In genomic region chrY:13751289-13752071, GRCh38 we compare ENCODE assay signal across 8 cellular contexts. TPM values are rescaled to one million over a fixed set of nuclear protein-coding genes. Genes with fewer than 3 reads are reported as not detected.
DNase-seq lines count a peak whose midpoint lies in the region; ATAC-seq and TF ChIP-seq lines count a peak whose summit lies in the region.
"Had no signal": no experiment of that assay in that cellular context is flagged by ENCODE, and none has a peak within 500 bp of the region (broad histone marks: within the 10 kb centered on the region; RNA-seq: fewer than 3 reads in every experiment).

No MANE protein-coding gene starts in this region.

- H3K27ac Mint-ChIP-seq in progenitor cell of endocrine pancreas: no peak overlapping the region

- peaks cover 6% of the 10 kb centered on the region for H3K27me3 ChIP-seq in NT2/D1 (ENCODE audit: insufficient read depth, insufficient read length)

- H3K36me3 Mint-ChIP-seq in progenitor cell of endocrine pancreas (ENCODE audit: insufficient read depth): no peaks in the 10 kb centered on the region

- H3K4me1 Mint-ChIP-seq in progenitor cell of endocrine pancreas (ENCODE audit: low read depth): no peaks in the 10 kb centered on the region

- H3K27me3 Mint-ChIP-seq in progenitor cell of endocrine pancreas: no peaks in the 10 kb centered on the region

- peak overlapping the region; percentile 32 for H3K9ac ChIP-seq in NT2/D1 (ENCODE audit: insufficient read length, low read depth)

- peaks cover 5% of the 10 kb centered on the region; the same call in 1 of the 2 replicates for H3K9me3 ChIP-seq in NT2/D1 (ENCODE audit: insufficient read depth, low read length)

- H3K4me3 Mint-ChIP-seq in progenitor cell of endocrine pancreas (ENCODE audit: low read depth): no peak overlapping the region

- no peaks in the 10 kb centered on the region for H3K9me3 Mint-ChIP-seq in progenitor cell of endocrine pancreas (ENCODE audit: low read depth)

- DNase-seq in NT2/D1 (ENCODE audit: low read depth, low spot score) (peak; percentile 36), epithelial cell of proximal tubule (ENCODE audit: low read depth) (no peak), NCI-H1436 (lab: John Stamatoyannopoulos, UW) (no peak), progenitor cell of endocrine pancreas (ENCODE audit: low spot score, unreplicated experiment) (no peak), putamen (ENCODE audit: low spot score) (no peak)
- peak; percentile 49 for DNase-seq in stimulated activated naive CD8-positive, alpha-beta T cell treated with anti-CD3 and anti-CD28 coated beads, Interleukin-15, Interleukin-2, amounts not matched to agents 100 U/mL and 50 U/mL, for 24 hours
- DNase-seq: IMR-90 had no signal

- H3K4me3 ChIP-seq in NT2/D1 (ENCODE audit: insufficient read length, low read depth) (peak overlapping the region; percentile 45), epithelial cell of proximal tubule (ENCODE audit: low read depth, low read length) (peak overlapping the region; percentile 54)

- TF ChIP-seq CTCF in epithelial cell of proximal tubule (conservative IDR thresholded peaks at IDR 0.05; ENCODE audit: low read depth, low read length): peak; percentile 53
- TF ChIP-seq CTCF in progenitor cell of endocrine pancreas (IDR thresholded peaks at IDR 0.05; ENCODE audit: unreplicated experiment): no peak

- peak; percentile 94 for ATAC-seq in GM21528 (IDR thresholded peaks at IDR 0.05; ENCODE audit: low FRiP score, unreplicated experiment)
- peak; percentile 81 for ATAC-seq in stimulated activated naive CD8-positive, alpha-beta T cell treated with anti-CD3 and anti-CD28 coated beads, Interleukin-15, Interleukin-2, amounts not matched to agents 100 U/mL and 50 U/mL, for 24 hours

- no peaks in the 10 kb centered on the region for H3K36me3 ChIP-seq in NT2/D1 (ENCODE audit: insufficient read depth, insufficient read length, low read length)

- H3K4me1 ChIP-seq in NT2/D1 (ENCODE audit: insufficient read depth, insufficient read length): no peaks in the 10 kb centered on the region

RNA-seq across cellular contexts. Expression of gene TMSB4Y, which starts 47.8 kb away (rescaled TPM):
- 3.2 and 3.5 TPM in 2 replicates for total RNA-seq in epithelial cell of proximal tubule
- not detected in 2 replicates for total RNA-seq in progenitor cell of endocrine pancreas
- total RNA-seq: IMR-90 had no signal

Comparison
In these comparisons a context has a peak if more than half of its experiments do, and no peak if none do; other contexts are left out.
1. DNase-seq: peak in NT2/D1 (single experiment) and stimulated activated naive CD8-positive, alpha-beta T cell treated with anti-CD3 and anti-CD28 coated beads, Interleukin-15, Interleukin-2, amounts not matched to agents 100 U/mL and 50 U/mL, for 24 hours (single experiment); none in epithelial cell of proximal tubule (single experiment), NCI-H1436 (single experiment), progenitor cell of endocrine pancreas (single experiment) and putamen (single experiment).